ENCODE assay signal across 17 cellular contexts in the genomic region with DNA sequence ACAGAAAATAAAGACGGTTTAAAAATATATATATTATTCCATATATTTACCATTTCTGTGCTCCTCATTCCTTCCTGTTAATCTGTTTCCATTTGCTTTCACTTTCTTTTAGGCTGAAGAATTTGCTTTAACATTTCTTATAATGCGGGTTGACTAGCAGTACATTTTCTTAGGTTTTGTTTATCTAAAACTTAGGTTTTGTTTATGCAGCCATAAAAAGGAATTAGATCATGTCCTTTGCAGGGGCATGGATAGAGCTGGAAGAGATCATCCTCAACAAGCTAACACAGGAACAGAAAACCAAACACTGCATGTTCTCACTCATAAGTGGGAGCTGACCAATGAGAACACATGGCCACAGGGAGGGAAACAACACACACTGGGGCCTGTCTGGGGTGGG.
"Had no signal": no experiment of that assay in that cellular context is flagged by ENCODE, and none has a peak within 500 bp of the region (broad histone marks: within the 10 kb centered on the region; RNA-seq: fewer than 3 reads in every experiment).

No MANE protein-coding gene starts in this region.

- H3K27ac ChIP-seq: epithelial cell of prostate, esophagus muscularis mucosa, gastroesophageal sphincter, ovary, right atrium auricular region, tibial artery, upper lobe of left lung, uterus had no signal

- H3K4me1 Mint-ChIP-seq: natural killer cell; stimulated activated effector memory CD8-positive, alpha-beta T cell treated with anti-CD3 and anti-CD28 coated beads, Interleukin-12 subunit alpha, Interleukin-12 subunit beta, amount 100 ng/mL, for 72 hours had no signal

- H3K4me3 Mint-ChIP-seq: effector memory CD8-positive, alpha-beta T cell; natural killer cell; neural crest cell; stimulated activated effector memory CD8-positive, alpha-beta T cell treated with anti-CD3 and anti-CD28 coated beads, Interleukin-12 subunit alpha, Interleukin-12 subunit beta, amount 100 ng/mL, for 72 hours; stimulated activated naive CD8-positive, alpha-beta T cell treated with anti-CD3 and anti-CD28 coated beads, Interleukin-15, Interleukin-2, amounts not matched to agents 100 ng/mL and 50 ng/mL, for 24 hours had no signal

- H3K36me3 Mint-ChIP-seq: natural killer cell; stimulated activated effector memory CD8-positive, alpha-beta T cell treated with anti-CD3 and anti-CD28 coated beads, Interleukin-12 subunit alpha, Interleukin-12 subunit beta, amount 100 ng/mL, for 72 hours had no signal

- H3K4me1 ChIP-seq: esophagus muscularis mucosa, gastroesophageal sphincter, right atrium auricular region, tibial artery, upper lobe of left lung, uterus had no signal

- H3K27ac Mint-ChIP-seq: effector memory CD8-positive, alpha-beta T cell; natural killer cell; stimulated activated effector memory CD8-positive, alpha-beta T cell treated with anti-CD3 and anti-CD28 coated beads, Interleukin-12 subunit alpha, Interleukin-12 subunit beta, amount 100 ng/mL, for 72 hours; stimulated activated naive CD8-positive, alpha-beta T cell treated with anti-CD3 and anti-CD28 coated beads, Interleukin-15, Interleukin-2, amounts not matched to agents 100 ng/mL and 50 ng/mL, for 24 hours had no signal

- H3K9me3 ChIP-seq: ovary, right atrium auricular region, uterus had no signal

- DNase-seq: effector memory CD8-positive, alpha-beta T cell; foreskin fibroblast; glutamatergic neuron; natural killer cell; ovary; stimulated activated CD4-positive, alpha-beta T cell treated with anti-CD3 and anti-CD28 coated beads, Interleukin-4, amount 100 ng/mL, for 1 hour; stimulated activated CD8-positive, alpha-beta memory T cell treated with anti-CD3 and anti-CD28 coated beads, Interleukin-4, amount 100 ng/mL, for 48 hours; tibial artery; upper lobe of left lung; uterus had no signal

- H3K4me3 ChIP-seq: esophagus muscularis mucosa, gastroesophageal sphincter, ovary, right atrium auricular region, tibial artery, upper lobe of left lung, uterus had no signal

- H3K27me3 ChIP-seq: esophagus muscularis mucosa, gastroesophageal sphincter, ovary, right atrium auricular region, tibial artery, upper lobe of left lung, uterus had no signal

- H3K27me3 Mint-ChIP-seq: effector memory CD8-positive, alpha-beta T cell; stimulated activated naive CD8-positive, alpha-beta T cell treated with anti-CD3 and anti-CD28 coated beads, Interleukin-15, Interleukin-2, amounts not matched to agents 100 ng/mL and 50 ng/mL, for 24 hours had no signal

- H3K36me3 ChIP-seq: esophagus muscularis mucosa, gastroesophageal sphincter, ovary, right atrium auricular region, tibial artery, upper lobe of left lung, uterus had no signal

- ATAC-seq: effector memory CD8-positive, alpha-beta T cell; gastroesophageal sphincter; natural killer cell; stimulated activated effector memory CD8-positive, alpha-beta T cell treated with anti-CD3 and anti-CD28 coated beads, Interleukin-12 subunit alpha, Interleukin-12 subunit beta, amount 100 ng/mL, for 72 hours had no signal
